In the genomic region with DNA sequence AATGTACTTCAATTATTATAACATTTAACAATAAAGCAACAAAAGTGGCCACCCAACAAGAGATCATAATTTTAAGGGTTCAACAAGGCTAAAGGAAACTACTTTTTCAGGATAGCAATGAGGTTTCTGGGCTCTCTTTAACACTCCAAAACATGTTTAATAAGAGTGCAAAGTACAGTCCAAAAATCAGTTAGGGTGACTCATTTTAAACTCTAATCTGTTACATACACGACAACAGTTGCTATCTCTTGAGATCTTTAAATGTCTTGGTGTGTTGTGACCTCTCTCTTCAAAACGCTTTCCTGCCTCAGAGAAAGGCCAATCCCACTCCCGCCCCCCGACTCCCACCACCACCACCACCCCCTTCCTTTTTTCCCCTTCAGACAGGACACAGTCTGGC, we compare ENCODE assay signal across 16 cellular contexts. TPM values are rescaled to one million over a fixed set of nuclear protein-coding genes. Genes with fewer than 3 reads are reported as not detected.
DNase-seq lines count a peak whose midpoint lies in the region; ATAC-seq and TF ChIP-seq lines count a peak whose summit lies in the region.
"Had no signal": no experiment of that assay in that cellular context is flagged by ENCODE, and none has a peak within 500 bp of the region (broad histone marks: within the 10 kb centered on the region; RNA-seq: fewer than 3 reads in every experiment).

No MANE protein-coding gene starts in this region.

- peaks cover 2% of the 10 kb centered on the region for H3K27me3 Mint-ChIP-seq in neural progenitor cell (ENCODE audit: insufficient read depth, low read depth)

- H2AFZ ChIP-seq in neural progenitor cell (replicated peaks): no peak overlapping the region

- DNase-seq in right atrium auricular region (ENCODE audit: low spot score): no peak
- DNase-seq in left ventricle myocardium superior: no peak
- no peak for DNase-seq in epithelial cell of prostate (ENCODE audit: low read depth, low spot score)
- DNase-seq in neural progenitor cell (ENCODE audit: low spot score): peak; percentile 7
- DNase-seq in AG08396 (ENCODE audit: low spot score): no peak
- DNase-seq in occipital lobe (lab: John Stamatoyannopoulos, UW): no peak
- DNase-seq in inferior parietal cortex (ENCODE audit: extremely low spot score): no peak
- DNase-seq: naive B cell, NCI-H1105 treated with DMSO at 0.1 percent for 48 hours, NCI-H524 treated with DMSO at 0.1 percent for 48 hours, RPMI8226, thyroid gland had no signal

- peak overlapping the region; percentile 47 to 65 for H3K27ac ChIP-seq in right atrium auricular region
- peak overlapping the region; percentile 27 for H3K27ac ChIP-seq in epithelial cell of prostate
- H3K27ac ChIP-seq in neural progenitor cell: no peak overlapping the region
- H3K27ac ChIP-seq: thyroid gland had no signal

- peaks cover 6% of the 10 kb centered on the region for H3K36me3 Mint-ChIP-seq in neural progenitor cell
- H3K36me3 Mint-ChIP-seq: activated naive CD4-positive, alpha-beta T cell treated with anti-CD3 and anti-CD28 coated beads, Interleukin-2, amount 50 U/mL, for 24 hours had no signal

- peaks cover 0 to 96% of the 10 kb centered on the region in 2 donors for H3K4me1 ChIP-seq in right atrium auricular region
- H3K4me1 ChIP-seq in neural progenitor cell: peaks cover 7% of the 10 kb centered on the region

- no peaks in the 10 kb centered on the region for H3K9me3 Mint-ChIP-seq in neural progenitor cell
- H3K9me3 Mint-ChIP-seq: activated naive CD4-positive, alpha-beta T cell treated with anti-CD3 and anti-CD28 coated beads, Interleukin-2, amount 50 U/mL, for 24 hours had no signal

- H3K4me3 ChIP-seq in right atrium auricular region: no peak overlapping the region
- no peak overlapping the region for H3K4me3 ChIP-seq in neural progenitor cell
- H3K4me3 ChIP-seq: thyroid gland had no signal

- no peak for TF ChIP-seq CTCF in right atrium auricular region (IDR thresholded peaks at IDR 0.05)
- no peak for TF ChIP-seq CTCF in neural progenitor cell (IDR thresholded peaks at IDR 0.05)

- H3K9me3 ChIP-seq in right atrium auricular region (no peaks in the 10 kb centered on the region), neural progenitor cell (ENCODE audit: low read depth) (no peaks in the 10 kb centered on the region)
- H3K9me3 ChIP-seq: thyroid gland had no signal

- H3K4me3 Mint-ChIP-seq in neural progenitor cell: no peak overlapping the region
- H3K4me3 Mint-ChIP-seq: activated naive CD4-positive, alpha-beta T cell treated with anti-CD3 and anti-CD28 coated beads, Interleukin-2, amount 50 U/mL, for 24 hours; naive B cell had no signal

- no peaks in the 10 kb centered on the region for H3F3A ChIP-seq in neural progenitor cell (ENCODE audit: low read depth)

- no peak for ATAC-seq in left ventricle myocardium superior
- ATAC-seq in GM21737 (IDR thresholded peaks at IDR 0.05; ENCODE audit: unreplicated experiment): no peak
- ATAC-seq: sciatic nerve had no signal

- intact Hi-C loops in left ventricle myocardium superior (cut with micrococcal nuclease): no loop called here

- H3K79me2 ChIP-seq in neural progenitor cell (ENCODE audit: low read depth): no peaks in the 10 kb centered on the region

- H3K27me3 ChIP-seq in right atrium auricular region: no peaks in the 10 kb centered on the region
- H3K27me3 ChIP-seq in neural progenitor cell: no peaks in the 10 kb centered on the region
- H3K27me3 ChIP-seq: thyroid gland had no signal

- peaks cover 17% of the 10 kb centered on the region for H3K4me1 Mint-ChIP-seq in neural progenitor cell
- H3K4me1 Mint-ChIP-seq: activated naive CD4-positive, alpha-beta T cell treated with anti-CD3 and anti-CD28 coated beads, Interleukin-2, amount 50 U/mL, for 24 hours; naive B cell had no signal

- H4K20me1 ChIP-seq in neural progenitor cell (ENCODE audit: low read depth): no peaks in the 10 kb centered on the region

- no peak overlapping the region for H3K9ac ChIP-seq in neural progenitor cell

- no peak overlapping the region for H3K27ac Mint-ChIP-seq in neural progenitor cell
- H3K27ac Mint-ChIP-seq: activated naive CD4-positive, alpha-beta T cell treated with anti-CD3 and anti-CD28 coated beads, Interleukin-2, amount 50 U/mL, for 24 hours; naive B cell had no signal

- H3K4me2 ChIP-seq in neural progenitor cell: no peak overlapping the region

- H3K36me3 ChIP-seq in right atrium auricular region (no peaks in the 10 kb centered on the region), neural progenitor cell (no peaks in the 10 kb centered on the region)

RNA-seq across cellular contexts. Expression of gene NFIB, which starts 11.5 kb away (rescaled TPM):
- total RNA-seq in right atrium auricular region (10 to 100 TPM; 74.4 to 80.1 TPM), left ventricle myocardium superior (110 TPM), neural progenitor cell (ENCODE audit: low replicate concordance) (0.30 and 0.40 TPM in 2 replicates), occipital lobe (159 TPM)
- total RNA-seq: T-helper 2 cell treated with Interferon-gamma antibody and Interleukin-4, amounts not matched to agents 100 ng/mL and 5 ng/mL, for 36 hours had no signal

Comparison
In these comparisons a context has a peak if more than half of its experiments do, and no peak if none do; other contexts are left out.
1. RNA of gene NFIB, which starts 11.5 kb away (total RNA-seq): 159 TPM in occipital lobe (single experiment), 110 TPM in left ventricle myocardium superior (single experiment) and 74.4 to 80.1 TPM in right atrium auricular region; 0.30 to 0.40 TPM in neural progenitor cell; every median in the first group is over 10 times any median in the second.